Comparison of ENCODE assay signal across 18 cellular contexts in the genomic region with DNA sequence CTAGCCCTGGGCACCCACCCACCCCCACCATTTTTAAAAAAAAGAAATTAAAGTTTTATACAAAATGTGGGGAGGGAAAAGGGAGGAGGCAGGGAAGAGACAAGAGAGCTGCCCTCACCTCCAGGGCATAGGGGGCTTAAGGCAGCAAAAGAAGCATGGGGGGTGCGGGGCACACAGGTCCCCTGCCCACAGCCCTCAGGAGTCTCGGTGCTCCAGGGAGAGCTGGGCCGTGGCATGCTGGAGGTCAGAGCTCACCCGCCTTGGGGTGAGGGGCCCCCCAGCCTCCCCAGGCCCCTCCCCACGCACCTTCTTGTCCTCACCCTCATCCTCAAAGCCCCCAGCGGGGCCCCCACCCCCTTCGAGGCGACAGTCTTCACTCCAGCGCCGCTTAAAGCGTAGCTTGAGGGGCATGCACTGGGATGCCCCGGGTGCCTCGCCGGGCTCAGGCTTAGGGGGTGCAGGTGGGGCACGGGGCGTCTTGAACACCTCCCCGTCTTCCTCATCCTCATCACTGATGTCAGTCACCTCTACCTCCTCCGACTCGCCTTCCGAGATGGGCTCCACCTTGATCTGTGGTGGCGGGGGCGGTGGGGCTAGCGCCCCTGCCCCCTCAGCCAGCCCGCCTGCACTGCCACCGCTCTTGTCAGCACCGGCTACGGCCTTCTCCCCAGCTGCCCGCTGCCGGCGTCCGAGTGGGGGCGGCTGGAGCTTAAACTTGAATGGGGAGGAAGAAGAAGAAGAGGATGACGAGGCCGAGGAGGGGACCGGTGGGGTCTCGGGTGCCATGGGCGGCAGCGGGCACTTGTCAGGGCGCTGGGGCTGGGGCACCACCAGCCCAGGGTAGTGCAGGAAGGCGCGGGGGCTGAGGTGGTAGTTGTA. TPM values are rescaled to one million over a fixed set of nuclear protein-coding genes. Genes with fewer than 3 reads are reported as not detected.
A peak's percentile ranks its signal among the peaks of the same experiment; 100 is the strongest.
DNase-seq lines count a peak whose midpoint lies in the region; ATAC-seq, FAIRE-seq and TF ChIP-seq lines count a peak whose summit lies in the region.
"Had no signal": no experiment of that assay in that cellular context is flagged by ENCODE, and none has a peak within 500 bp of the region (broad histone marks: within the 10 kb centered on the region; RNA-seq: fewer than 3 reads in every experiment).

No MANE protein-coding gene starts in this region.

- FAIRE-seq in astrocyte (lab: Jason Lieb, UNC): no peak
- FAIRE-seq: islet of Langerhans had no signal

- H3K27ac ChIP-seq in astrocyte (ENCODE audit: low read depth, low read length) (no peak overlapping the region), neuronal stem cell (replicated peaks; ENCODE audit: low read length) (no peak overlapping the region), PC-9 (no peak overlapping the region), colonic mucosa (no peak overlapping the region)

- H3K79me2 ChIP-seq in astrocyte (ENCODE audit: insufficient read depth, low read length) (peaks cover 63% of the 10 kb centered on the region), PC-9 (ENCODE audit: low read depth) (peaks cover 32% of the 10 kb centered on the region)

- no peak overlapping the region for H4K8ac ChIP-seq in neuronal stem cell (ENCODE audit: low read depth, low read length)

- peaks cover 44% of the 10 kb centered on the region for H3K4me1 ChIP-seq in astrocyte (ENCODE audit: insufficient read depth, low read length)
- H3K4me1 ChIP-seq in neuronal stem cell (ENCODE audit: control insufficient read depth in 2 of 2, insufficient read depth in 1 of 2, low read depth in 1 of 2, low read length in 2 of 2): peaks cover 18 to 19% of the 10 kb centered on the region in 2 donors
- H3K4me1 ChIP-seq in PC-9 (replicated peaks; ENCODE audit: insufficient read depth): peaks cover 12% of the 10 kb centered on the region
- H3K4me1 ChIP-seq in colonic mucosa: peaks cover 6% of the 10 kb centered on the region

- peaks cover 38% of the 10 kb centered on the region for H3K79me1 ChIP-seq in neuronal stem cell (ENCODE audit: low read depth, low read length)

- CTCF ChIA-PET in PC-9 (lab: Charles Lee): interaction anchor here (0.6 kb wide), 1 partner anchor 193 kb away, joined by 11 read pairs; no protein-coding TSS in a partner anchor

- no peak overlapping the region for H2AFZ ChIP-seq in astrocyte (ENCODE audit: low read depth, low read length)
- no peak overlapping the region for H2AFZ ChIP-seq in neuronal stem cell (ENCODE audit: low read length)
- H2AFZ ChIP-seq in PC-9: no peak overlapping the region

- no peak overlapping the region for H3K14ac ChIP-seq in neuronal stem cell (ENCODE audit: low read length)

- H2BK5ac ChIP-seq in neuronal stem cell (ENCODE audit: low read length): no peak overlapping the region

- no peak overlapping the region for H3K4me3 ChIP-seq in astrocyte (ENCODE audit: insufficient read depth, low read depth, low read length)
- no peak overlapping the region for H3K4me3 ChIP-seq in neuronal stem cell (ENCODE audit: low read length in 2 of 2)
- no peak overlapping the region for H3K4me3 ChIP-seq in PC-9
- no peak overlapping the region for H3K4me3 ChIP-seq in colonic mucosa
- H3K4me3 ChIP-seq: body of pancreas had no signal

- no peaks in the 10 kb centered on the region for H3K9me3 ChIP-seq in astrocyte (ENCODE audit: insufficient read depth, low read depth, low read length)
- H3K9me3 ChIP-seq in neuronal stem cell (replicated peaks in 1 of 2; ENCODE audit: control insufficient read depth in 2 of 2, insufficient read depth in 1 of 2, low read depth in 1 of 2, low read length in 2 of 2): no peaks in the 10 kb centered on the region
- no peaks in the 10 kb centered on the region for H3K9me3 ChIP-seq in PC-9 (ENCODE audit: insufficient read depth, low read depth)
- H3K9me3 ChIP-seq in colonic mucosa: no peaks in the 10 kb centered on the region
- H3K9me3 ChIP-seq: body of pancreas had no signal

- no peak overlapping the region for H2BK15ac ChIP-seq in neuronal stem cell (ENCODE audit: low read length)

- DNase-seq in natural killer cell (no peak), astrocyte (ENCODE audit: low read depth) (no peak), neuronal stem cell (ENCODE audit: low spot score) (no peak), PC-9 (no peak), EL (no peak), colonic mucosa (no peak)
- no peak for DNase-seq in natural killer cell treated with Interleukin-12 subunit alpha and Interleukin-12 subunit beta and Interleukin-15 and Interleukin-18, amount 100 ng/mL, for 72 hours (ENCODE audit: low spot score)
- no peak for DNase-seq in stimulated activated CD4-positive, alpha-beta T cell treated with anti-CD3 and anti-CD28 coated beads, Interleukin-4, amount 100 ng/mL, for 1 hour
- DNase-seq: activated effector memory CD4-positive, alpha-beta T cell treated with anti-CD3 and anti-CD28 coated beads, Interleukin-2, amount 50 U/mL, for 16 hours; body of pancreas; IMR-90; NCI-H2081 treated with DMSO at 0.1 percent for 48 hours; NCI-H524; stimulated activated naive CD8-positive, alpha-beta T cell treated with anti-CD3 and anti-CD28 coated beads, Interleukin-15, amount 100 ng/mL, for 72 hours had no signal

- H3K4me1 Mint-ChIP-seq in natural killer cell (peaks cover 23 to 47% of the 10 kb centered on the region in 2 donors), astrocyte (ENCODE audit: low read depth, unreplicated experiment) (peaks cover 38% of the 10 kb centered on the region)
- H3K4me1 Mint-ChIP-seq in natural killer cell treated with Interleukin-12 subunit alpha and Interleukin-12 subunit beta and Interleukin-15 and Interleukin-18, amount 100 ng/mL, for 72 hours (ENCODE audit: low read depth in 2 of 2): peaks cover 32 to 34% of the 10 kb centered on the region in 2 donors

- H3K36me3 ChIP-seq in astrocyte (ENCODE audit: insufficient read depth, low read length): peaks cover 13% of the 10 kb centered on the region
- H3K36me3 ChIP-seq in neuronal stem cell (replicated peaks in 1 of 2; ENCODE audit: control insufficient read depth in 2 of 2, insufficient read depth in 2 of 2, low read length in 2 of 2): peaks cover 23 to 42% of the 10 kb centered on the region in 2 donors
- H3K36me3 ChIP-seq in PC-9 (ENCODE audit: low read depth): no peaks in the 10 kb centered on the region
- no peaks in the 10 kb centered on the region for H3K36me3 ChIP-seq in colonic mucosa

- H3K4me3 Mint-ChIP-seq in natural killer cell: peak overlapping the region; percentile 37
- H3K4me3 Mint-ChIP-seq in natural killer cell treated with Interleukin-12 subunit alpha and Interleukin-12 subunit beta and Interleukin-15 and Interleukin-18, amount 100 ng/mL, for 72 hours: no peak overlapping the region
- H3K4me3 Mint-ChIP-seq in astrocyte (ENCODE audit: unreplicated experiment): no peak overlapping the region
- H3K4me3 Mint-ChIP-seq: mesothelial cell of epicardium; neural crest cell; stimulated activated naive CD8-positive, alpha-beta T cell treated with anti-CD3 and anti-CD28 coated beads, Interleukin-15, amount 100 ng/mL, for 72 hours had no signal

- no peaks in the 10 kb centered on the region for H3K9me3 Mint-ChIP-seq in natural killer cell
- H3K9me3 Mint-ChIP-seq in natural killer cell treated with Interleukin-12 subunit alpha and Interleukin-12 subunit beta and Interleukin-15 and Interleukin-18, amount 100 ng/mL, for 72 hours: no peaks in the 10 kb centered on the region
- H3K9me3 Mint-ChIP-seq in astrocyte (ENCODE audit: unreplicated experiment): peaks cover 3% of the 10 kb centered on the region
- H3K9me3 Mint-ChIP-seq: mesothelial cell of epicardium; neural crest cell; stimulated activated naive CD8-positive, alpha-beta T cell treated with anti-CD3 and anti-CD28 coated beads, Interleukin-15, amount 100 ng/mL, for 72 hours had no signal

- no CpG with 5 or more reads among the region's 41 CpGs for WGBS in neuronal stem cell (ENCODE audit: extremely low coverage in 2 of 2, insufficient read length in 2 of 2, insufficient replicate concordance in 1 of 2), 2 donors

- no peak overlapping the region for H3K4ac ChIP-seq in neuronal stem cell (ENCODE audit: low read length)

- H4K91ac ChIP-seq in neuronal stem cell (ENCODE audit: low read depth, low read length, poor library complexity): no peak overlapping the region

- TF ChIP-seq CTCF in natural killer cell (IDR thresholded peaks at IDR 0.05): no peak
- no peak for TF ChIP-seq CTCF in astrocyte (IDR thresholded peaks at IDR 0.05; ENCODE audit: insufficient read depth, low read depth, low read length)
- no peak for TF ChIP-seq CTCF in PC-9 (conservative IDR thresholded peaks at IDR 0.05)
- TF ChIP-seq CTCF in colonic mucosa (IDR thresholded peaks at IDR 0.05): no peak

- H3K27me3 Mint-ChIP-seq in natural killer cell (ENCODE audit: low read depth in 2 of 2) (no peaks in the 10 kb centered on the region), astrocyte (ENCODE audit: low read depth, unreplicated experiment) (no peaks in the 10 kb centered on the region)
- no peaks in the 10 kb centered on the region for H3K27me3 Mint-ChIP-seq in natural killer cell treated with Interleukin-12 subunit alpha and Interleukin-12 subunit beta and Interleukin-15 and Interleukin-18, amount 100 ng/mL, for 72 hours
- H3K27me3 Mint-ChIP-seq: stimulated activated naive CD8-positive, alpha-beta T cell treated with anti-CD3 and anti-CD28 coated beads, Interleukin-15, amount 100 ng/mL, for 72 hours had no signal

- H3K27ac Mint-ChIP-seq in natural killer cell: peak overlapping the region in 1 of 2 donors; percentile 49
- no peak overlapping the region for H3K27ac Mint-ChIP-seq in natural killer cell treated with Interleukin-12 subunit alpha and Interleukin-12 subunit beta and Interleukin-15 and Interleukin-18, amount 100 ng/mL, for 72 hours
- peak overlapping the region; percentile 41 for H3K27ac Mint-ChIP-seq in astrocyte (ENCODE audit: unreplicated experiment)
- H3K27ac Mint-ChIP-seq: mesothelial cell of epicardium had no signal

- H3K4me2 ChIP-seq in astrocyte (ENCODE audit: low read length) (no peak overlapping the region), neuronal stem cell (ENCODE audit: insufficient read depth, low read length, poor library complexity, severe bottlenecking) (no peak overlapping the region), PC-9 (no peak overlapping the region)

- POLR2A ChIA-PET in PC-9 (lab: Charles Lee; ENCODE audit: unreplicated experiment): no interaction called here

- H3K9ac ChIP-seq in astrocyte (ENCODE audit: low read length): no peak overlapping the region
- no peak overlapping the region for H3K9ac ChIP-seq in neuronal stem cell (ENCODE audit: low read depth, low read length, poor library complexity)
- no peak overlapping the region for H3K9ac ChIP-seq in colonic mucosa (ENCODE audit: low read depth in 2 of 2, low read length in 2 of 2)

- intact Hi-C loops in natural killer cell (cut with micrococcal nuclease) (no loop called here), PC-9 (cut with micrococcal nuclease; ENCODE audit: unreplicated experiment) (no loop called here), colonic mucosa (cut with DNase I) (loop anchor here (5.0 kb wide), 2 partner anchors 49 to 116 kb away; a partner anchor contains a TSS)

- H3K18ac ChIP-seq in neuronal stem cell (ENCODE audit: low read length): no peak overlapping the region

- peaks cover 63% of the 10 kb centered on the region for H4K20me1 ChIP-seq in astrocyte (ENCODE audit: insufficient read depth, low read length)
- peaks cover 14% of the 10 kb centered on the region; the same call in 1 of the 2 replicates for H4K20me1 ChIP-seq in PC-9 (ENCODE audit: insufficient read depth)

- no peak for ATAC-seq in natural killer cell
- no peak for ATAC-seq in natural killer cell treated with Interleukin-12 subunit alpha and Interleukin-12 subunit beta and Interleukin-15 and Interleukin-18, amount 100 ng/mL, for 72 hours
- ATAC-seq: activated CD4-positive, CD25-positive, alpha-beta regulatory T cell treated with anti-CD3 and anti-CD28 coated beads, Interleukin-2, amount 50 U/mL, for 24 hours; body of pancreas; stimulated activated naive CD8-positive, alpha-beta T cell treated with anti-CD3 and anti-CD28 coated beads, Interleukin-15, amount 100 ng/mL, for 72 hours had no signal

- no peak overlapping the region for H2AK5ac ChIP-seq in neuronal stem cell (ENCODE audit: low read depth, low read length)

- peak overlapping the region; percentile 81 for H2BK120ac ChIP-seq in neuronal stem cell (ENCODE audit: low read depth, low read length)

- H3K9me2 ChIP-seq in PC-9 (ENCODE audit: insufficient read depth): no peaks in the 10 kb centered on the region

- peak overlapping the region; percentile 22 for H2BK12ac ChIP-seq in neuronal stem cell (ENCODE audit: low read length)

- no TSS peak for BruUV-seq in PC-9 (replicated peaks; lab: Mats Ljungman, UMichigan)

- peaks cover 23% of the 10 kb centered on the region for H3F3A ChIP-seq in PC-9 (ENCODE audit: insufficient read depth, low read depth)

- peak overlapping the region; percentile 95 for H3K23ac ChIP-seq in neuronal stem cell (ENCODE audit: low read depth, low read length, poor library complexity)

- H3K27me3 ChIP-seq in astrocyte (ENCODE audit: insufficient read depth, low read length) (no peaks in the 10 kb centered on the region), neuronal stem cell (ENCODE audit: control insufficient read depth in 3 of 3, insufficient read depth in 3 of 3, low read depth in 1 of 3, low read length in 3 of 3) (no peaks in the 10 kb centered on the region), PC-9 (ENCODE audit: insufficient read depth, low read depth) (no peaks in the 10 kb centered on the region), colonic mucosa (no peaks in the 10 kb centered on the region)
- H3K27me3 ChIP-seq: body of pancreas had no signal

- H3K36me3 Mint-ChIP-seq in natural killer cell: no peaks in the 10 kb centered on the region
- no peaks in the 10 kb centered on the region for H3K36me3 Mint-ChIP-seq in natural killer cell treated with Interleukin-12 subunit alpha and Interleukin-12 subunit beta and Interleukin-15 and Interleukin-18, amount 100 ng/mL, for 72 hours
- H3K36me3 Mint-ChIP-seq in astrocyte (ENCODE audit: low read depth, unreplicated experiment): peaks cover 6% of the 10 kb centered on the region

RNA-seq across cellular contexts. Expression of a gene that starts 6.1 kb away (rescaled TPM):
- total RNA-seq in natural killer cell: 10 to 100 TPM; 42.5 to 52.1 (median 44.1) TPM
- total RNA-seq in natural killer cell treated with Interleukin-12 subunit alpha and Interleukin-12 subunit beta and Interleukin-15 and Interleukin-18, amount 100 ng/mL, for 72 hours: 10 to 100 TPM; 51.1 to 52.8 TPM
- 49.5 and 50.3 TPM in 2 replicates for total RNA-seq in astrocyte
- polyA plus RNA-seq in neuronal stem cell (2013, experiment 1 of 2): 67.3 TPM
- polyA plus RNA-seq in neuronal stem cell (2013, experiment 2 of 2): 64.6 TPM
- 37.4 and 44.6 TPM in 2 replicates for total RNA-seq in PC-9 (2021)
- total RNA-seq in colonic mucosa: 10 to 100 TPM; 47.8 to 51.8 TPM

RNA-seq across cellular contexts. Expression of a gene that starts 6.4 kb away (rescaled TPM):
- total RNA-seq in natural killer cell (100 to 1,000 TPM in 1 of 3 donors, 10 to 100 TPM in 2; 58.3 to 115 (median 75.6) TPM), astrocyte (108 TPM in 2 replicates), PC-9 (2021) (57.4 and 79.1 TPM in 2 replicates), colonic mucosa (10 to 100 TPM; 46.7 to 57.3 TPM)
- 10 to 100 TPM; 29.5 to 47.8 TPM for total RNA-seq in natural killer cell treated with Interleukin-12 subunit alpha and Interleukin-12 subunit beta and Interleukin-15 and Interleukin-18, amount 100 ng/mL, for 72 hours
- polyA plus RNA-seq in neuronal stem cell (2013, experiment 1 of 2): 77.7 TPM
- 78.0 TPM for polyA plus RNA-seq in neuronal stem cell (2013, experiment 2 of 2)

RNA-seq across cellular contexts. Expression of a gene that starts 20.5 kb away (rescaled TPM):
- total RNA-seq in natural killer cell: 100 to 1,000 TPM in 2 of 3 donors, 10 to 100 TPM in 1; 95.4 to 121 (median 108) TPM
- total RNA-seq in natural killer cell treated with Interleukin-12 subunit alpha and Interleukin-12 subunit beta and Interleukin-15 and Interleukin-18, amount 100 ng/mL, for 72 hours: 100 to 1,000 TPM; 110 to 115 TPM
- 73.4 and 78.5 TPM in 2 replicates for total RNA-seq in astrocyte
- polyA plus RNA-seq in neuronal stem cell (2013, experiment 1 of 2): 38.5 TPM
- 37.8 TPM for polyA plus RNA-seq in neuronal stem cell (2013, experiment 2 of 2)
- total RNA-seq in PC-9 (2021): 58.1 and 60.7 TPM in 2 replicates
- total RNA-seq in colonic mucosa: 10 to 100 TPM; 47.8 to 54.6 TPM

RNA-seq across cellular contexts. Expression of a gene that starts 28.4 kb away (rescaled TPM):
- total RNA-seq in natural killer cell: 10 to 100 TPM in 2 of 3 donors, 1 to 10 TPM in 1; 8.8 to 10.6 (median 10.2) TPM
- total RNA-seq in natural killer cell treated with Interleukin-12 subunit alpha and Interleukin-12 subunit beta and Interleukin-15 and Interleukin-18, amount 100 ng/mL, for 72 hours: 10 to 100 TPM; 18.5 to 23.7 TPM
- 20.2 and 21.6 TPM in 2 replicates for total RNA-seq in astrocyte
- polyA plus RNA-seq in neuronal stem cell (2013, experiment 1 of 2): 5.4 TPM
- polyA plus RNA-seq in neuronal stem cell (2013, experiment 2 of 2): 5.2 TPM
- total RNA-seq in PC-9 (2021): 13.4 and 13.9 TPM in 2 replicates
- total RNA-seq in colonic mucosa: 10 to 100 TPM in 1 of 2 donors, 1 to 10 TPM in 1; 9.3 to 12.8 TPM

RNA-seq across cellular contexts. Expression of a gene that starts 31.0 kb away (rescaled TPM):
- 100 to 1,000 TPM in 1 of 3 donors, 10 to 100 TPM in 2; 83.2 to 110 (median 83.7) TPM for total RNA-seq in natural killer cell
- 10 to 100 TPM; 28.5 to 33.2 TPM for total RNA-seq in natural killer cell treated with Interleukin-12 subunit alpha and Interleukin-12 subunit beta and Interleukin-15 and Interleukin-18, amount 100 ng/mL, for 72 hours
- total RNA-seq in astrocyte: 24.4 and 26.1 TPM in 2 replicates
- polyA plus RNA-seq in neuronal stem cell (2013, experiment 1 of 2): 29.2 TPM
- 27.6 TPM for polyA plus RNA-seq in neuronal stem cell (2013, experiment 2 of 2)
- total RNA-seq in PC-9 (2021): 45.6 and 49.6 TPM in 2 replicates
- total RNA-seq in colonic mucosa: 10 to 100 TPM; 27.0 to 33.8 TPM
